Comparison of ENCODE assay signal across 18 cellular contexts in the genomic region with DNA sequence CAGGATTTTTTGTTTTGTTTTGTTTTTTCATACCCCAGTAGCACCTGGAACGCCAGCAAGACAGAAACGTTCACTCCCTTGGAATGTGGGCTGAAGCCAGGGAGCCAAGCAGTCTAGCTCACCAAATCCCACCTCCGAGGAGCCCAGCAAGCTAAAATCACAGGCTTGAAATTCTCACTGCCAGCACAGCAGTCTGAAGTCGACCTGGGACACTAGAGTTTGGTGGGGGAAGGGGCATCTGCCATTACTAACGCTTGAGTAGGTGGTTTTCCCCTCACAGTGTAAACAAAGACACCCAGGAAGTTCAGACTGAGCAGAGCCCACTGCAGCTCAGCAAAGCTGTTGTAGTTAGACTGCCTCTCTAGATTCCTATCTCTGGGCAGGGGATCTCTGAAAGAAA.
"Had no signal": no experiment of that assay in that cellular context is flagged by ENCODE, and none has a peak within 500 bp of the region (broad histone marks: within the 10 kb centered on the region; RNA-seq: fewer than 3 reads in every experiment).

No MANE protein-coding gene starts in this region.

- H3K4me3 ChIP-seq: adrenal gland, gastrocnemius medialis, left lung, mucosa of descending colon, pancreas, sigmoid colon, stomach, testis had no signal

- DNase-seq: activated CD4-positive, alpha-beta memory T cell treated with anti-CD3 and anti-CD28 coated beads, Interleukin-2, amount 10 ng/mL, durations not matched to agents 7 days and 5 days; activated CD4-positive, alpha-beta T cell treated with anti-CD3 and anti-CD28 coated beads for 36 hours; activated effector memory CD4-positive, alpha-beta T cell treated with anti-CD3 and anti-CD28 coated beads, Interleukin-2, amount 50 U/mL, for 16 hours; activated T-cell treated with anti-CD3 and anti-CD28 coated beads, Interleukin-2, amount 50 U/mL, for 48 hours; adrenal gland; cortex of kidney; effector memory CD8-positive, alpha-beta T cell; gastrocnemius medialis; left lung; mucosa of descending colon; naive thymus-derived CD4-positive, alpha-beta T cell; pancreas; sigmoid colon; stimulated activated CD4-positive, alpha-beta T cell treated with anti-CD3 and anti-CD28 coated beads, Interleukin-12 subunit alpha, Interleukin-12 subunit beta, amount 100 ng/mL, for 4 hours; stimulated activated CD4-positive, alpha-beta T cell treated with anti-CD3 and anti-CD28 coated beads, Interleukin-2, amount 100 ng/mL, for 24 hours; stomach; T-helper 17 cell; testis had no signal

- ATAC-seq: activated CD4-positive, alpha-beta T cell treated with anti-CD3 and anti-CD28 coated beads for 36 hours; effector memory CD8-positive, alpha-beta T cell; gastrocnemius medialis; left lung; mucosa of descending colon; naive thymus-derived CD4-positive, alpha-beta T cell; pancreas; T-helper 17 cell had no signal

- H3K36me3 ChIP-seq: adrenal gland, gastrocnemius medialis, left lung, pancreas, sigmoid colon, stomach had no signal

- H3K27ac ChIP-seq: adrenal gland, gastrocnemius medialis, left lung, pancreas, sigmoid colon, stomach, testis had no signal

- H3K4me1 ChIP-seq: adrenal gland, gastrocnemius medialis, left lung, pancreas, sigmoid colon, stomach, testis had no signal

- H3K9me3 ChIP-seq: adrenal gland, gastrocnemius medialis, left lung, mucosa of descending colon, pancreas, sigmoid colon, testis had no signal

- H3K27me3 ChIP-seq: gastrocnemius medialis, left lung, pancreas, sigmoid colon, testis had no signal
